Comparison of ENCODE assay signal across 24 cellular contexts in the genomic region with DNA sequence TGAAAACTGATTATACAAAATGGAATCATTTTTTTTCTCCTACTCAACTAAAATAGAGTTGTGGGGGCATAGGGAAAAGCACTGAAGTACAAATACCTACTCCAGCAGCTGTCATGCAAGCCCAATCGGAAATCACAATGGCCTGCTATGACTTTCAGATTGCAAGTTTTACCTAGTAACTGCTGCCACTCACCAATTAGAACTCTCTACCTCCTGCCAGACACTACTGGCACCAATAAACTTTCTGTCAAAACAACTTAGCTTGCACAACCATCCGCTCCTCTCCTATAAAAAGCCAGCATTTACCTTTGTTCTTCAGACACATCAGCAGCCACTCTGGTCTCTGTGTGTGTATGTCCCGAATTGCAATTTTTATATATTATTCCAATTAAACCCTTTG. TPM values are rescaled to one million over a fixed set of nuclear protein-coding genes. Genes with fewer than 3 reads are reported as not detected.
DNase-seq lines count a peak whose midpoint lies in the region; ATAC-seq, FAIRE-seq and TF ChIP-seq lines count a peak whose summit lies in the region.
"Had no signal": no experiment of that assay in that cellular context is flagged by ENCODE, and none has a peak within 500 bp of the region (broad histone marks: within the 10 kb centered on the region; RNA-seq: fewer than 3 reads in every experiment).

No MANE protein-coding gene starts in this region.

- H4K20me1 ChIP-seq in GM23338 (replicated peaks; ENCODE audit: insufficient read depth), result no peaks in the 10 kb centered on the region
- no peaks in the 10 kb centered on the region for H4K20me1 ChIP-seq in GM12878 (ENCODE audit: control insufficient read depth, insufficient read depth)
- no peaks in the 10 kb centered on the region for H4K20me1 ChIP-seq in neural progenitor cell (ENCODE audit: low read depth)

- H3K9me2 ChIP-seq in GM23338 (ENCODE audit: insufficient read depth), result no peaks in the 10 kb centered on the region

- no peaks in the 10 kb centered on the region for H3K27me3 ChIP-seq in GM23338 (ENCODE audit: insufficient read depth)
- no peaks in the 10 kb centered on the region for H3K27me3 ChIP-seq in GM12878 (replicated peaks in 1 of 2; ENCODE audit: control insufficient read depth in 2 of 2, insufficient read depth in 2 of 2, low read length in 1 of 2)
- no peaks in the 10 kb centered on the region for H3K27me3 ChIP-seq in neural progenitor cell
- H3K27me3 ChIP-seq in foreskin keratinocyte, result peaks cover 6% of the 10 kb centered on the region
- H3K27me3 ChIP-seq: Peyer's patch had no signal

- H3K4me3 Mint-ChIP-seq in GM23338, result no peak overlapping the region
- no peak overlapping the region for H3K4me3 Mint-ChIP-seq in neural progenitor cell
- H3K4me3 Mint-ChIP-seq: CD8-positive, alpha-beta memory T cell had no signal

- H3K36me3 Mint-ChIP-seq in GM23338 (ENCODE audit: low read depth) (no peaks in the 10 kb centered on the region), neural progenitor cell (no peaks in the 10 kb centered on the region)
- H3K36me3 Mint-ChIP-seq: CD8-positive, alpha-beta memory T cell had no signal

- no peaks in the 10 kb centered on the region for H3K36me3 ChIP-seq in GM23338 (ENCODE audit: insufficient read depth)
- no peaks in the 10 kb centered on the region for H3K36me3 ChIP-seq in GM12878 (ENCODE audit: control insufficient read depth in 2 of 2, insufficient read depth in 2 of 2, low read length in 1 of 2)
- no peaks in the 10 kb centered on the region for H3K36me3 ChIP-seq in neural progenitor cell
- H3K36me3 ChIP-seq: Peyer's patch had no signal

- TF ChIP-seq CTCF in GM23338 (conservative IDR thresholded peaks at IDR 0.05; ENCODE audit: low read depth in 2 of 2) (no peak), LNCaP clone FGC (IDR thresholded peaks at IDR 0.05; ENCODE audit: control insufficient read depth, extremely low read depth, insufficient read depth) (no peak), GM12878 (IDR thresholded peaks at IDR 0.05 in 2 of 3, conservative IDR thresholded peaks at IDR 0.05 in 1 of 3; ENCODE audit: control insufficient read depth in 2 of 3, extremely low read depth in 1 of 3, insufficient read depth in 1 of 3, low read depth in 3 of 3, low read length in 3 of 3) (no peak), neural progenitor cell (IDR thresholded peaks at IDR 0.05) (no peak), foreskin keratinocyte (conservative IDR thresholded peaks at IDR 0.05) (no peak)

- no peak for FAIRE-seq in GM12878 (lab: Jason Lieb, UNC)

- DNase-seq in GM23338 (ENCODE audit: low spot score), result no peak
- DNase-seq in LNCaP clone FGC (ENCODE audit: low read depth), result peak; percentile 22
- DNase-seq in GM12878 (ENCODE audit: low read depth, low spot score), result no peak
- DNase-seq in neural progenitor cell (ENCODE audit: low spot score), result no peak
- no peak for DNase-seq in SIG-M5 treated with dmso at 0.1 percent for 504 hours (lab: John Stamatoyannopoulos, UW; ENCODE audit: unreplicated experiment)
- no peak for DNase-seq in foreskin keratinocyte
- no peak for DNase-seq in stimulated activated CD4-positive, alpha-beta T cell treated with anti-CD3 and anti-CD28 coated beads, Interleukin-15, amount 100 ng/mL, for 24 hours
- DNase-seq: Calu3; CD8-positive, alpha-beta memory T cell; DMS153; H7; NCI-H1694; NCI-H2081; NCI-H2171; NCI-H345; NCI-H524; NCI-H774; Peyer's patch; SW 1271 had no signal

- SMC1A ChIA-PET in GM12878 (lab: Charles Lee; ENCODE audit: uncharacterized antibody, unreplicated experiment), result no interaction called here

- H3K4me3 ChIP-seq in GM23338, result no peak overlapping the region
- no peak overlapping the region for H3K4me3 ChIP-seq in LNCaP clone FGC (ENCODE audit: low read depth, low read length)
- H3K4me3 ChIP-seq in GM12878, result no peak overlapping the region
- no peak overlapping the region for H3K4me3 ChIP-seq in neural progenitor cell
- H3K4me3 ChIP-seq: Peyer's patch, SK-N-MC had no signal

- BruUV-seq in GM12878 (replicated peaks; lab: Mats Ljungman, UMichigan), result no TSS peak

- POLR2A ChIA-PET in GM12878 (lab: Charles Lee), result no interaction called here

- no peaks in the 10 kb centered on the region for H3F3A ChIP-seq in GM23338 (replicated peaks; ENCODE audit: low read depth)
- H3F3A ChIP-seq in neural progenitor cell (ENCODE audit: low read depth), result no peaks in the 10 kb centered on the region

- H3K4me1 Mint-ChIP-seq in GM23338, result no peaks in the 10 kb centered on the region; the same call in 2 of the 3 replicates
- H3K4me1 Mint-ChIP-seq in neural progenitor cell, result no peaks in the 10 kb centered on the region
- H3K4me1 Mint-ChIP-seq: CD8-positive, alpha-beta memory T cell had no signal

- no peak for TF ChIP-seq POLR2A in GM12878 (IDR thresholded peaks at IDR 0.05; ENCODE audit: low read depth, low read length)

- H3K9me3 Mint-ChIP-seq in GM23338 (no peaks in the 10 kb centered on the region), neural progenitor cell (no peaks in the 10 kb centered on the region)

- TF ChIP-seq RAD21 in GM12878 (IDR thresholded peaks at IDR 0.05; ENCODE audit: insufficient read depth, low read depth, low read length), result no peak

- H3K4me1 ChIP-seq in GM23338 (ENCODE audit: insufficient read depth) (no peaks in the 10 kb centered on the region), GM12878 (ENCODE audit: control insufficient read depth, insufficient read depth, low read length) (no peaks in the 10 kb centered on the region), neural progenitor cell (no peaks in the 10 kb centered on the region), foreskin keratinocyte (no peaks in the 10 kb centered on the region)
- H3K4me1 ChIP-seq: Peyer's patch had no signal

- TF ChIP-seq EP300 in GM12878 (IDR thresholded peaks at IDR 0.05; ENCODE audit: borderline replicate concordance in 1 of 2, control insufficient read depth in 1 of 2, low read depth in 2 of 2, low read length in 2 of 2), result no peak

- H3K27me3 Mint-ChIP-seq in GM23338 (ENCODE audit: insufficient read depth, low read depth, poor library complexity) (peaks cover 2% of the 10 kb centered on the region), neural progenitor cell (ENCODE audit: insufficient read depth, low read depth) (no peaks in the 10 kb centered on the region)

- H3K4me2 ChIP-seq in GM23338 (no peak overlapping the region), GM12878 (ENCODE audit: control insufficient read depth, insufficient read depth) (no peak overlapping the region), neural progenitor cell (no peak overlapping the region)
- H3K4me2 ChIP-seq: KMS-11 had no signal

- in situ Hi-C loops in GM12878 (cut with MboI), result no loop called here

- CTCF ChIA-PET in GM12878 (lab: Yijun Ruan, JAX), result no interaction called here

- H3K27ac Mint-ChIP-seq in GM23338, result no peak overlapping the region
- H3K27ac Mint-ChIP-seq in neural progenitor cell, result no peak overlapping the region
- H3K27ac Mint-ChIP-seq: CD8-positive, alpha-beta memory T cell had no signal

- H3K79me2 ChIP-seq in GM23338 (replicated peaks; ENCODE audit: insufficient read depth) (no peaks in the 10 kb centered on the region), GM12878 (ENCODE audit: control insufficient read depth, insufficient read depth, low read length) (no peaks in the 10 kb centered on the region), neural progenitor cell (ENCODE audit: low read depth) (no peaks in the 10 kb centered on the region)

- intact Hi-C loops in GM12878 (cut with micrococcal nuclease; ENCODE audit: unreplicated experiment), result no loop called here

- 0% methylated on average over 3 of the region's 3 CpGs for WGBS in GM12878 (ENCODE audit: insufficient coverage, insufficient replicate concordance, low lambda C conversion rate, missing lambda C conversion rate)

- no peak overlapping the region for H3K9ac ChIP-seq in GM12878 (ENCODE audit: control insufficient read depth, insufficient read depth, low read length)
- H3K9ac ChIP-seq in neural progenitor cell, result no peak overlapping the region
- H3K9ac ChIP-seq: KMS-11 had no signal

- H2AFZ ChIP-seq in GM23338 (0 out of 2 replicates have a peak overlapping the region, but pooled peaks have one; percentile 34), GM12878 (ENCODE audit: control insufficient read depth, low read depth, low read length) (no peak overlapping the region), neural progenitor cell (replicated peaks) (peak overlapping the region; percentile 75)

- ATAC-seq in GM23338 (no peak), GM12878 (no peak; the same call in 2 of the 3 replicates), foreskin keratinocyte (no peak)
- ATAC-seq: Right ventricle myocardium inferior had no signal

- H3K9me3 ChIP-seq in GM12878 (replicated peaks; ENCODE audit: control insufficient read depth, insufficient read depth, low read length) (no peaks in the 10 kb centered on the region), neural progenitor cell (ENCODE audit: low read depth) (no peaks in the 10 kb centered on the region)
- H3K9me3 ChIP-seq: Peyer's patch had no signal

- RAD21 ChIA-PET in GM12878 (lab: Charles Lee; ENCODE audit: unreplicated experiment), result no interaction called here

- no peak overlapping the region for H3K27ac ChIP-seq in GM23338 (ENCODE audit: low read depth)
- H3K27ac ChIP-seq in GM12878 (ENCODE audit: control insufficient read depth, insufficient read depth), result no peak overlapping the region
- H3K27ac ChIP-seq in neural progenitor cell, result no peak overlapping the region
- no peak overlapping the region for H3K27ac ChIP-seq in foreskin keratinocyte
- H3K27ac ChIP-seq: C4-2B, KMS-11, Peyer's patch, SK-N-MC had no signal

TF ChIP-seq in GM12878, 131 proteins besides CTCF, POLR2A, EP300 and RAD21 (continues in another document):
- TF ChIP-seq RFX5 (IDR thresholded peaks at IDR 0.05; ENCODE audit: low read depth, low read length), result peak; percentile 80

RNA-seq across cellular contexts. Expression of gene TRPC4, which starts 9.3 kb away (rescaled TPM):
- total RNA-seq in GM23338 (2014; rRNA removed; shearing (Covaris generic)), result 1.9 and 2.1 TPM in 2 replicates
- polyA plus RNA-seq in GM23338 (2016; fragmentation: Nextera tagmentation; extraction: Ambion mirVana) (1.1 TPM in 2 replicates), GM12878 (2011; rRNA removed) (not detected in 2 replicates), GM12878 (2014; fragmentation: Illumina TruSeq; extraction: Trizol) (not detected in 2 replicates), GM12878 (2014; fragmentation: Nextera tagmentation; extraction: Ambion mirVana) (not detected), GM12878 (2014; rRNA removed) (not detected in 2 replicates), GM12878 (2016; fragmentation: Nextera tagmentation; extraction: Ambion mirVana) (not detected), foreskin keratinocyte (not detected in 2 replicates)
- total RNA-seq in GM12878 (2013; cell fraction: nucleolus; rRNA removed), result not detected in 2 replicates
- total RNA-seq in GM12878 (2014; rRNA removed) (not detected in 2 replicates), GM12878 (2014; rRNA removed; fragmentation: Illumina TruSeq; extraction: Trizol) (not detected in 2 replicates), GM12878 (2021) (not detected in 2 replicates), neural progenitor cell (ENCODE audit: low replicate concordance) (17.7 and 21.1 TPM in 2 replicates), foreskin keratinocyte (not detected in 2 replicates)
- not detected for polyA plus RNA-seq in GM12878 (2011; ENCODE audit: low read depth)
- not detected in 2 replicates for polyA plus RNA-seq in GM12878 (2011; cell fraction: cytosol; rRNA removed)
- polyA plus RNA-seq in GM12878 (2011; cell fraction: nucleus; rRNA removed), result not detected in 2 replicates
- not detected in 2 replicates for polyA plus RNA-seq in GM12878 (2012)
- polyA minus RNA-seq in GM12878 (2011; rRNA and poly(A)+ RNA removed), result not detected in 2 replicates
- not detected in 2 replicates for polyA minus RNA-seq in GM12878 (2011; cell fraction: cytosol; rRNA and poly(A)+ RNA removed)
- not detected in 2 replicates for polyA minus RNA-seq in GM12878 (2011; cell fraction: nucleus; rRNA and poly(A)+ RNA removed)
- total RNA-seq: Calu3; CD8-positive, alpha-beta memory T cell; OCI-LY7 had no signal
- polyA plus RNA-seq: CD8-positive, alpha-beta memory T cell had no signal
